Comparison of ENCODE assay signal across 10 cellular contexts in genomic region chr12:53481957-53482586, GRCh38. TPM values are rescaled to one million over a fixed set of nuclear protein-coding genes. Genes with fewer than 3 reads are reported as not detected.
A peak's percentile ranks its signal among the peaks of the same experiment; 100 is the strongest.
DNase-seq lines count a peak whose midpoint lies in the region; ATAC-seq and TF ChIP-seq lines count a peak whose summit lies in the region.
"Had no signal": no experiment of that assay in that cellular context is flagged by ENCODE, and none has a peak within 500 bp of the region (broad histone marks: within the 10 kb centered on the region; RNA-seq: fewer than 3 reads in every experiment).

No MANE protein-coding gene starts in this region.

- H3K9me3 Mint-ChIP-seq in IgD-negative memory B cell = no peaks in the 10 kb centered on the region
- H3K9me3 Mint-ChIP-seq in naive thymus-derived CD4-positive, alpha-beta T cell = peaks cover 0 to 2% (median 0%) of the 10 kb centered on the region in 11 donors
- H3K9me3 Mint-ChIP-seq in activated T-helper 1 cell treated with anti-CD3 and anti-CD28 coated beads, Interleukin-12 subunit alpha, Interleukin-12 subunit beta, Interleukin-2, Interleukin-4 antibody, amounts not matched to agents 30 ng/mL and 10 ng/mL and 1 ng/mL, durations not matched to agents 14 hours and 24 hours and 36 hours = no peaks in the 10 kb centered on the region

- POLR2A ChIA-PET in naive thymus-derived CD4-positive, alpha-beta T cell (lab: Charles Lee) = interaction anchor here (0.6 to 5.4 kb wide), 8 partner anchors 8 to 398 kb away, joined by 3 to 47 read pairs (median 3); partner anchors contain the start of genes MAP3K12 and TARBP2

- no peaks in the 10 kb centered on the region for H3K4me1 ChIP-seq in naive thymus-derived CD4-positive, alpha-beta T cell (ENCODE audit: control insufficient read depth in 2 of 2, insufficient read depth in 2 of 2, low read length in 2 of 2)

- CTCF ChIA-PET in naive thymus-derived CD4-positive, alpha-beta T cell (lab: Charles Lee) = interaction anchor here (0.7 to 2.0 kb wide), 6 partner anchors 10 to 86 kb away, joined by 3 to 9 read pairs (median 3); no protein-coding TSS in a partner anchor

- no peak overlapping the region for H3K27ac ChIP-seq in naive thymus-derived CD4-positive, alpha-beta T cell (ENCODE audit: low read depth, low read length)

- TF ChIP-seq CTCF in astrocyte of the cerebellum (IDR thresholded peaks at IDR 0.05; ENCODE audit: low read depth, low read length, missing control alignments) = peak; percentile 25

- intact Hi-C loops in naive thymus-derived CD4-positive, alpha-beta T cell (cut with micrococcal nuclease) = no loop called here
- intact Hi-C loops in activated T-helper 1 cell treated with anti-CD3 and anti-CD28 coated beads, Interleukin-12 subunit alpha, Interleukin-12 subunit beta, Interleukin-2, Interleukin-4 antibody, amounts not matched to agents 30 ng/mL and 10 ng/mL and 1 ng/mL, durations not matched to agents 14 hours and 24 hours and 36 hours (cut with micrococcal nuclease) = no loop called here

- H3K27me3 ChIP-seq in naive thymus-derived CD4-positive, alpha-beta T cell (ENCODE audit: control insufficient read depth in 2 of 2, insufficient read depth in 2 of 2, low read length in 2 of 2) = no peaks in the 10 kb centered on the region

- H3K27ac Mint-ChIP-seq in IgD-negative memory B cell = peak overlapping the region in 2 of 3 donors; percentile 5 to 57
- peak overlapping the region in 6 of 9 donors; percentile 11 to 76 (median 36) for H3K27ac Mint-ChIP-seq in naive thymus-derived CD4-positive, alpha-beta T cell
- no peak overlapping the region for H3K27ac Mint-ChIP-seq in activated T-helper 1 cell treated with anti-CD3 and anti-CD28 coated beads, Interleukin-12 subunit alpha, Interleukin-12 subunit beta, Interleukin-2, Interleukin-4 antibody, amounts not matched to agents 30 ng/mL and 10 ng/mL and 1 ng/mL, durations not matched to agents 14 hours and 24 hours and 36 hours

- in situ Hi-C loops in astrocyte of the cerebellum (cut with HindIII; ENCODE audit: low sequenced_read_pairs) = no loop called here

- H3K4me1 Mint-ChIP-seq in IgD-negative memory B cell = peaks cover 0 to 6% (median 5%) of the 10 kb centered on the region in 3 donors
- peaks cover 0 to 11% (median 7%) of the 10 kb centered on the region in 7 donors for H3K4me1 Mint-ChIP-seq in naive thymus-derived CD4-positive, alpha-beta T cell
- H3K4me1 Mint-ChIP-seq in activated T-helper 1 cell treated with anti-CD3 and anti-CD28 coated beads, Interleukin-12 subunit alpha, Interleukin-12 subunit beta, Interleukin-2, Interleukin-4 antibody, amounts not matched to agents 30 ng/mL and 10 ng/mL and 1 ng/mL, durations not matched to agents 14 hours and 24 hours and 36 hours (ENCODE audit: low read depth) = no peaks in the 10 kb centered on the region

- peaks cover 8 to 91% (median 11%) of the 10 kb centered on the region in 3 experiments for H3K36me3 ChIP-seq in naive thymus-derived CD4-positive, alpha-beta T cell (ENCODE audit: control insufficient read depth in 2 of 3, insufficient read depth in 3 of 3, low read length in 3 of 3)

- peak; percentile 55 for DNase-seq in DMS114 treated with DMSO at 0.1 percent for 48 hours (lab: John Stamatoyannopoulos, UW; ENCODE audit: unreplicated experiment)
- DNase-seq in astrocyte of the cerebellum (ENCODE audit: low read depth) = no peak
- peak in 2 of 9 donors; percentile 17 to 33 for DNase-seq in naive thymus-derived CD4-positive, alpha-beta T cell
- DNase-seq in NCI-H1048 (lab: John Stamatoyannopoulos, UW) = no peak
- DNase-seq in activated T-helper 1 cell treated with anti-CD3 and anti-CD28 coated beads, Interleukin-12 subunit alpha, Interleukin-12 subunit beta, Interleukin-2, Interleukin-4 antibody, amounts not matched to agents 30 ng/mL and 10 ng/mL and 1 ng/mL, durations not matched to agents 14 hours and 24 hours and 36 hours (ENCODE audit: low spot score) = no peak
- DNase-seq: cortex of kidney had no signal

- no peaks in the 10 kb centered on the region for H3K27me3 Mint-ChIP-seq in IgD-negative memory B cell
- no peaks in the 10 kb centered on the region for H3K27me3 Mint-ChIP-seq in naive thymus-derived CD4-positive, alpha-beta T cell
- H3K27me3 Mint-ChIP-seq in activated T-helper 1 cell treated with anti-CD3 and anti-CD28 coated beads, Interleukin-12 subunit alpha, Interleukin-12 subunit beta, Interleukin-2, Interleukin-4 antibody, amounts not matched to agents 30 ng/mL and 10 ng/mL and 1 ng/mL, durations not matched to agents 14 hours and 24 hours and 36 hours (ENCODE audit: insufficient read depth) = no peaks in the 10 kb centered on the region

- H3K36me3 Mint-ChIP-seq in IgD-negative memory B cell = peaks cover 2% of the 10 kb centered on the region
- peaks cover 0 to 29% (median 4%) of the 10 kb centered on the region in 5 donors for H3K36me3 Mint-ChIP-seq in naive thymus-derived CD4-positive, alpha-beta T cell
- peaks cover 56% of the 10 kb centered on the region for H3K36me3 Mint-ChIP-seq in activated T-helper 1 cell treated with anti-CD3 and anti-CD28 coated beads, Interleukin-12 subunit alpha, Interleukin-12 subunit beta, Interleukin-2, Interleukin-4 antibody, amounts not matched to agents 30 ng/mL and 10 ng/mL and 1 ng/mL, durations not matched to agents 14 hours and 24 hours and 36 hours (ENCODE audit: low read depth)

- peak; percentile 61 for ATAC-seq in naive thymus-derived CD4-positive, alpha-beta T cell
- ATAC-seq in HG03432 (IDR thresholded peaks at IDR 0.05; ENCODE audit: unreplicated experiment) (no peak), HG03196 (IDR thresholded peaks at IDR 0.05; ENCODE audit: unreplicated experiment) (no peak)

- no peak overlapping the region for H3K4me3 ChIP-seq in astrocyte of the cerebellum (ENCODE audit: low read depth, low read length)
- H3K4me3 ChIP-seq in naive thymus-derived CD4-positive, alpha-beta T cell (ENCODE audit: low read length) = no peak overlapping the region

- no peaks in the 10 kb centered on the region for H3K9me3 ChIP-seq in naive thymus-derived CD4-positive, alpha-beta T cell (ENCODE audit: control insufficient read depth in 2 of 3, low read length in 3 of 3)

- H3K4me3 Mint-ChIP-seq in IgD-negative memory B cell = no peak overlapping the region
- H3K4me3 Mint-ChIP-seq in naive thymus-derived CD4-positive, alpha-beta T cell = no peak overlapping the region
- H3K4me3 Mint-ChIP-seq in activated T-helper 1 cell treated with anti-CD3 and anti-CD28 coated beads, Interleukin-12 subunit alpha, Interleukin-12 subunit beta, Interleukin-2, Interleukin-4 antibody, amounts not matched to agents 30 ng/mL and 10 ng/mL and 1 ng/mL, durations not matched to agents 14 hours and 24 hours and 36 hours = no peak overlapping the region

RNA-seq across cellular contexts. Expression of gene MAP3K12, which starts 17.2 kb away (rescaled TPM):
- 1.4 TPM for polyA plus RNA-seq in IgD-negative memory B cell
- total RNA-seq in naive thymus-derived CD4-positive, alpha-beta T cell = 10 to 100 TPM; 21.8 to 29.7 (median 23.0) TPM
- polyA plus RNA-seq in naive thymus-derived CD4-positive, alpha-beta T cell = 1 to 10 TPM; 4.9 to 6.6 TPM
- 15.7 and 18.4 TPM in 2 replicates for total RNA-seq in activated T-helper 1 cell treated with anti-CD3 and anti-CD28 coated beads, Interleukin-12 subunit alpha, Interleukin-12 subunit beta, Interleukin-2, Interleukin-4 antibody, amounts not matched to agents 30 ng/mL and 10 ng/mL and 1 ng/mL, durations not matched to agents 14 hours and 24 hours and 36 hours

RNA-seq across cellular contexts. Expression of gene TARBP2, which starts 19.0 kb away (rescaled TPM):
- polyA plus RNA-seq in IgD-negative memory B cell = 20.8 TPM
- 10 to 100 TPM; 25.1 to 45.2 (median 40.7) TPM for total RNA-seq in naive thymus-derived CD4-positive, alpha-beta T cell
- 10 to 100 TPM; 30.9 to 34.2 TPM for polyA plus RNA-seq in naive thymus-derived CD4-positive, alpha-beta T cell
- total RNA-seq in activated T-helper 1 cell treated with anti-CD3 and anti-CD28 coated beads, Interleukin-12 subunit alpha, Interleukin-12 subunit beta, Interleukin-2, Interleukin-4 antibody, amounts not matched to agents 30 ng/mL and 10 ng/mL and 1 ng/mL, durations not matched to agents 14 hours and 24 hours and 36 hours = 47.7 and 48.2 TPM in 2 replicates

RNA-seq across cellular contexts. Expression of gene NPFF, which starts 25.2 kb away (rescaled TPM):
- polyA plus RNA-seq in IgD-negative memory B cell = not detected
- total RNA-seq in naive thymus-derived CD4-positive, alpha-beta T cell = not detected
- polyA plus RNA-seq in naive thymus-derived CD4-positive, alpha-beta T cell = not detected
- total RNA-seq in activated T-helper 1 cell treated with anti-CD3 and anti-CD28 coated beads, Interleukin-12 subunit alpha, Interleukin-12 subunit beta, Interleukin-2, Interleukin-4 antibody, amounts not matched to agents 30 ng/mL and 10 ng/mL and 1 ng/mL, durations not matched to agents 14 hours and 24 hours and 36 hours = 0.44 TPM in 1 of 2 replicates, not detected in the other
- total RNA-seq: skeletal muscle tissue had no signal

RNA-seq across cellular contexts. Expression of gene PCBP2, which starts 30.2 kb away (rescaled TPM):
- 111 TPM for polyA plus RNA-seq in IgD-negative memory B cell
- 1,000 to 10,000 TPM in 2 of 5 experiments, 100 to 1,000 TPM in 3; 737 to 1,110 (median 928) TPM for total RNA-seq in naive thymus-derived CD4-positive, alpha-beta T cell
- polyA plus RNA-seq in naive thymus-derived CD4-positive, alpha-beta T cell = 100 to 1,000 TPM; 148 to 158 TPM
- total RNA-seq in activated T-helper 1 cell treated with anti-CD3 and anti-CD28 coated beads, Interleukin-12 subunit alpha, Interleukin-12 subunit beta, Interleukin-2, Interleukin-4 antibody, amounts not matched to agents 30 ng/mL and 10 ng/mL and 1 ng/mL, durations not matched to agents 14 hours and 24 hours and 36 hours = 865 and 896 TPM in 2 replicates

RNA-seq across cellular contexts. Expression of gene PRR13, which starts 40.5 kb away (rescaled TPM):
- polyA plus RNA-seq in IgD-negative memory B cell = 689 TPM
- total RNA-seq in naive thymus-derived CD4-positive, alpha-beta T cell = 100 to 1,000 TPM; 147 to 215 (median 201) TPM
- 100 to 1,000 TPM; 493 to 529 TPM for polyA plus RNA-seq in naive thymus-derived CD4-positive, alpha-beta T cell
- 206 and 219 TPM in 2 replicates for total RNA-seq in activated T-helper 1 cell treated with anti-CD3 and anti-CD28 coated beads, Interleukin-12 subunit alpha, Interleukin-12 subunit beta, Interleukin-2, Interleukin-4 antibody, amounts not matched to agents 30 ng/mL and 10 ng/mL and 1 ng/mL, durations not matched to agents 14 hours and 24 hours and 36 hours
